11 cellular contexts compared by ENCODE assay signal in genomic region chr9:36276840-36277239, GRCh38. TPM values are rescaled to one million over a fixed set of nuclear protein-coding genes. Genes with fewer than 3 reads are reported as not detected.
DNase-seq lines count a peak whose midpoint lies in the region; TF ChIP-seq lines count a peak whose summit lies in the region.
"Had no signal": no experiment of that assay in that cellular context is flagged by ENCODE, and none has a peak within 500 bp of the region (broad histone marks: within the 10 kb centered on the region; RNA-seq: fewer than 3 reads in every experiment).

No MANE protein-coding gene starts in this region.

- no peaks in the 10 kb centered on the region for H3K36me3 ChIP-seq in ascending aorta
- H3K36me3 ChIP-seq: upper lobe of left lung had no signal

- H3K27me3 ChIP-seq in ascending aorta = no peaks in the 10 kb centered on the region
- H3K27me3 ChIP-seq: upper lobe of left lung had no signal

- intact Hi-C loops in ascending aorta (cut with DNase I) = no loop called here

- no peaks in the 10 kb centered on the region for H3K9me3 ChIP-seq in ascending aorta
- H3K9me3 ChIP-seq: upper lobe of left lung had no signal

- no peak overlapping the region for H3K27ac ChIP-seq in ascending aorta
- H3K27ac ChIP-seq: upper lobe of left lung had no signal

- H3K4me1 Mint-ChIP-seq in mesothelial cell of epicardium = peaks cover 13% of the 10 kb centered on the region

- H3K27ac Mint-ChIP-seq in mesothelial cell of epicardium = peak overlapping the region; percentile 87
- H3K27ac Mint-ChIP-seq: WTC11 had no signal

- H3K36me3 Mint-ChIP-seq in mesothelial cell of epicardium = peaks cover 1% of the 10 kb centered on the region
- H3K36me3 Mint-ChIP-seq: WTC11 had no signal

- no peaks in the 10 kb centered on the region for H3K9me3 Mint-ChIP-seq in mesothelial cell of epicardium

- H3K4me1 ChIP-seq in ascending aorta = peaks cover 0 to 5% of the 10 kb centered on the region in 2 donors

- H3K4me3 ChIP-seq in AG10803 (ENCODE audit: low read length) (peak overlapping the region; percentile 27), ascending aorta (peak overlapping the region in 1 of 2 donors; percentile 28)

- peak overlapping the region; percentile 61 for H3K4me3 Mint-ChIP-seq in mesothelial cell of epicardium
- H3K4me3 Mint-ChIP-seq: WTC11 had no signal

- peak; percentile 87 for DNase-seq in AG10803 (ENCODE audit: low read depth)
- DNase-seq in MV-4-11 (lab: John Stamatoyannopoulos, UW) = peak; percentile 30
- DNase-seq in dermis microvascular lymphatic vessel endothelial cell (ENCODE audit: low read depth in 2 of 2) = peak; percentile 29 to 37
- DNase-seq in mesothelial cell of epicardium (ENCODE audit: low spot score in 2 of 2, unreplicated experiment in 2 of 2) = no peak
- no peak for DNase-seq in NCI-H524 (lab: John Stamatoyannopoulos, UW)
- DNase-seq in ascending aorta (ENCODE audit: low spot score in 2 of 2) = no peak
- DNase-seq in NCI-H1436 treated with DMSO at 0.1 percent for 48 hours (lab: John Stamatoyannopoulos, UW) = no peak
- no peak for DNase-seq in midbrain (lab: John Stamatoyannopoulos, UW)
- DNase-seq: effector CD4-positive, alpha-beta T cell; upper lobe of left lung had no signal

- no peak for TF ChIP-seq CTCF in AG10803 (conservative IDR thresholded peaks at IDR 0.05; ENCODE audit: low read length)
- no peak for TF ChIP-seq CTCF in mesothelial cell of epicardium (IDR thresholded peaks at IDR 0.05; ENCODE audit: unreplicated experiment)
- no peak for TF ChIP-seq CTCF in ascending aorta (IDR thresholded peaks at IDR 0.05)

- H3K27me3 Mint-ChIP-seq in mesothelial cell of epicardium (ENCODE audit: low read depth) = no peaks in the 10 kb centered on the region

RNA-seq across cellular contexts. Expression of gene GNE, which starts 18.6 kb away (rescaled TPM):
- 11.3 and 11.5 TPM in 2 replicates for total RNA-seq in dermis microvascular lymphatic vessel endothelial cell
- total RNA-seq in mesothelial cell of epicardium = 12.1 to 13.4 TPM (median 12.4 TPM) in 3 replicates
- total RNA-seq in ascending aorta = 7.2 TPM

Comparison
In these comparisons a context has a peak if more than half of its experiments do, and no peak if none do; other contexts are left out.
1. DNase-seq: peak in AG10803 (single experiment), MV-4-11 (single experiment) and dermis microvascular lymphatic vessel endothelial cell (2 of 2); none in mesothelial cell of epicardium (0 of 2), NCI-H524 (0 of 2), ascending aorta (0 of 2), NCI-H1436 treated with DMSO at 0.1 percent for 48 hours (single experiment) and midbrain (single experiment).